In genomic region chr10:70169011-70169410, GRCh38 we compare ENCODE assay signal across 9 cellular contexts. TPM values are rescaled to one million over a fixed set of nuclear protein-coding genes. Genes with fewer than 3 reads are reported as not detected.
DNase-seq lines count a peak whose midpoint lies in the region; ATAC-seq and TF ChIP-seq lines count a peak whose summit lies in the region.
"Had no signal": no experiment of that assay in that cellular context is flagged by ENCODE, and none has a peak within 500 bp of the region (broad histone marks: within the 10 kb centered on the region; RNA-seq: fewer than 3 reads in every experiment).

No MANE protein-coding gene starts in this region.

- peaks cover 59% of the 10 kb centered on the region for H3K79me2 ChIP-seq in OCI-LY1 (ENCODE audit: insufficient read depth, low read length)
- H3K79me2 ChIP-seq in neural cell (replicated peaks; ENCODE audit: insufficient read depth, low read length): peaks cover 55% of the 10 kb centered on the region

- TF ChIP-seq CTCF in OCI-LY1 (IDR thresholded peaks at IDR 0.05; ENCODE audit: low read length) (no peak), neural cell (IDR thresholded peaks at IDR 0.05; ENCODE audit: poor library complexity, severe bottlenecking) (no peak)

- H3K9me3 Mint-ChIP-seq in CD4-positive, alpha-beta memory T cell: peaks cover 0 to 4% (median 0%) of the 10 kb centered on the region in 8 donors

- H3K9me2 ChIP-seq in OCI-LY1 (ENCODE audit: low read depth, low read length) (no peaks in the 10 kb centered on the region), neural cell (ENCODE audit: insufficient read depth, low read length) (no peaks in the 10 kb centered on the region)

- peak overlapping the region; percentile 73 to 95 for H3K4me3 ChIP-seq in CD4-positive, alpha-beta memory T cell (ENCODE audit: low read length in 2 of 2)
- H3K4me3 ChIP-seq in OCI-LY1 (ENCODE audit: low read depth, low read length, poor library complexity, severe bottlenecking) (peak overlapping the region; percentile 87), neural cell (ENCODE audit: low read length) (peak overlapping the region; percentile 84)
- peak overlapping the region; percentile 78 for H3K4me3 ChIP-seq in effector memory CD4-positive, alpha-beta T cell (ENCODE audit: insufficient read depth, low read depth, low read length, poor library complexity, severe bottlenecking)

- H3K36me3 ChIP-seq in CD4-positive, alpha-beta memory T cell (ENCODE audit: insufficient read depth, low read length): peaks cover 13% of the 10 kb centered on the region
- H3K36me3 ChIP-seq in OCI-LY1 (ENCODE audit: insufficient read depth, low read length) (peaks cover 35% of the 10 kb centered on the region), neural cell (ENCODE audit: insufficient read depth, low read length) (no peaks in the 10 kb centered on the region)
- H3K36me3 ChIP-seq in effector memory CD4-positive, alpha-beta T cell (ENCODE audit: control insufficient read depth, insufficient read depth, low read length): peaks cover 13% of the 10 kb centered on the region

- H3K9ac ChIP-seq in OCI-LY1 (ENCODE audit: low read length) (peak overlapping the region; percentile 82), neural cell (ENCODE audit: low read length) (peak overlapping the region; percentile 83)

- H3K9me3 ChIP-seq in CD4-positive, alpha-beta memory T cell (ENCODE audit: control insufficient read depth in 1 of 2, low read length in 2 of 2): no peaks in the 10 kb centered on the region
- no peaks in the 10 kb centered on the region for H3K9me3 ChIP-seq in OCI-LY1 (ENCODE audit: low read length)
- H3K9me3 ChIP-seq in effector memory CD4-positive, alpha-beta T cell (ENCODE audit: control insufficient read depth, low read length): no peaks in the 10 kb centered on the region
- no peaks in the 10 kb centered on the region for H3K9me3 ChIP-seq in neural cell (ENCODE audit: low read length)

- no peak for TF ChIP-seq EP300 in neural cell (conservative IDR thresholded peaks at IDR 0.05; ENCODE audit: poor library complexity, severe bottlenecking)

- intact Hi-C loops in CD4-positive, alpha-beta memory T cell (cut with micrococcal nuclease): loop anchor here (1.0 kb wide), 2 partner anchors 8 to 235 kb away; partner anchors contain the start of gene EIF4EBP2

- POLR2A ChIA-PET in CD4-positive, alpha-beta memory T cell (lab: Charles Lee; ENCODE audit: partially characterized antibody): interaction anchor here (1.5 to 6.1 kb wide), 6 partner anchors 8 to 234 kb away, joined by 3 to 119 read pairs (median 10); partner anchors contain the start of genes EIF4EBP2 and TYSND1

- no peaks in the 10 kb centered on the region for H4K20me1 ChIP-seq in OCI-LY1 (ENCODE audit: insufficient read depth, low read length)
- no peaks in the 10 kb centered on the region for H4K20me1 ChIP-seq in neural cell (ENCODE audit: insufficient read depth)

- peak in 3 of 5 donors; percentile 59 to 79 (median 68) for DNase-seq in CD4-positive, alpha-beta memory T cell
- DNase-seq in effector memory CD4-positive, alpha-beta T cell: no peak
- DNase-seq in SKM-1 treated with dmso at 0.1 percent for 144 hours (lab: John Stamatoyannopoulos, UW; ENCODE audit: unreplicated experiment) (no peak), RPMI8226 (no peak)
- DNase-seq: amniotic stem cell had no signal

- no peaks in the 10 kb centered on the region for H3K27me3 ChIP-seq in CD4-positive, alpha-beta memory T cell (ENCODE audit: insufficient read depth, low read length)
- H3K27me3 ChIP-seq in OCI-LY1 (ENCODE audit: insufficient read depth, low read length) (no peaks in the 10 kb centered on the region), neural cell (ENCODE audit: insufficient read depth, low read depth, low read length) (no peaks in the 10 kb centered on the region)
- no peaks in the 10 kb centered on the region for H3K27me3 ChIP-seq in effector memory CD4-positive, alpha-beta T cell (replicated peaks; ENCODE audit: control insufficient read depth, insufficient read depth, low read length, poor library complexity, severe bottlenecking)

- peak overlapping the region; percentile 90 to 99 (median 96) for H3K27ac Mint-ChIP-seq in CD4-positive, alpha-beta memory T cell

- no peaks in the 10 kb centered on the region for H3K27me3 Mint-ChIP-seq in CD4-positive, alpha-beta memory T cell

- peaks cover 76% of the 10 kb centered on the region for H3K4me1 ChIP-seq in CD4-positive, alpha-beta memory T cell (ENCODE audit: insufficient read depth, low read length)
- peaks cover 33% of the 10 kb centered on the region for H3K4me1 ChIP-seq in OCI-LY1 (ENCODE audit: insufficient read depth, low read length, severe bottlenecking)
- H3K4me1 ChIP-seq in effector memory CD4-positive, alpha-beta T cell (ENCODE audit: control insufficient read depth, insufficient read depth, low read length, poor library complexity, severe bottlenecking): peaks cover 33% of the 10 kb centered on the region

- ATAC-seq in HG02763 (IDR thresholded peaks at IDR 0.05; ENCODE audit: unreplicated experiment): no peak
- no peak for ATAC-seq in HG03354 (IDR thresholded peaks at IDR 0.05; ENCODE audit: poor library complexity, severe bottlenecking, unreplicated experiment)

- peaks cover 11 to 39% of the 10 kb centered on the region in 2 donors for H3K36me3 Mint-ChIP-seq in CD4-positive, alpha-beta memory T cell

- H3K4me3 Mint-ChIP-seq in CD4-positive, alpha-beta memory T cell: peak overlapping the region; percentile 90 to 97 (median 94)

- TF ChIP-seq RAD21 in neural cell (conservative IDR thresholded peaks at IDR 0.05): no peak

- H3F3A ChIP-seq in OCI-LY1 (ENCODE audit: insufficient read depth, low read length) (no peaks in the 10 kb centered on the region), neural cell (ENCODE audit: insufficient read depth, low read length, poor library complexity, severe bottlenecking) (no peaks in the 10 kb centered on the region)

- H3K4me1 Mint-ChIP-seq in CD4-positive, alpha-beta memory T cell: peaks cover 38 to 85% (median 51%) of the 10 kb centered on the region in 4 donors

- H3K27ac ChIP-seq in CD4-positive, alpha-beta memory T cell (ENCODE audit: low read depth, low read length): peak overlapping the region; percentile 93
- H3K27ac ChIP-seq in OCI-LY1 (ENCODE audit: low read depth, low read length, poor library complexity, severe bottlenecking) (no peak overlapping the region), neural cell (ENCODE audit: low read length) (no peak overlapping the region)
- peak overlapping the region; percentile 86 for H3K27ac ChIP-seq in effector memory CD4-positive, alpha-beta T cell (ENCODE audit: insufficient read depth, low read length, poor library complexity, severe bottlenecking)

- H2AFZ ChIP-seq in OCI-LY1 (ENCODE audit: low read length) (no peak overlapping the region), neural cell (ENCODE audit: low read depth, low read length) (no peak overlapping the region)

- CTCF ChIA-PET in CD4-positive, alpha-beta memory T cell (lab: Charles Lee; ENCODE audit: partially characterized antibody): interaction anchor here (7.1 kb wide), 1 partner anchor 21 kb away, joined by 106 read pairs; the partner anchor contains the start of gene TYSND1

- H3K4me2 ChIP-seq in OCI-LY1 (ENCODE audit: low read length) (peak overlapping the region; percentile 69), neural cell (ENCODE audit: low read length) (peak overlapping the region; percentile 72)

TF ChIP-seq in neural cell, 6 proteins besides CTCF, POLR2A, EP300 and RAD21:
- TF ChIP-seq TAF1 (IDR thresholded peaks at IDR 0.05; ENCODE audit: low read depth): no peak
- TF ChIP-seq REST (IDR thresholded peaks at IDR 0.05; ENCODE audit: borderline replicate concordance): no peak
- no peak for TF ChIP-seq POLR2AphosphoS5 (IDR thresholded peaks at IDR 0.05)
- TF ChIP-seq SMC3 (conservative IDR thresholded peaks at IDR 0.05; ENCODE audit: poor library complexity): no peak
- no peak for TF ChIP-seq MXI1 (conservative IDR thresholded peaks at IDR 0.05; ENCODE audit: poor library complexity, severe bottlenecking)
- TF ChIP-seq EZH2 (IDR thresholded peaks at IDR 0.05; ENCODE audit: borderline replicate concordance, insufficient read depth, low read length, poor library complexity, severe bottlenecking): no peak

RNA-seq across cellular contexts. Expression of gene SAR1A, which starts 1.3 kb away (rescaled TPM):
- total RNA-seq in CD4-positive, alpha-beta memory T cell: 100 to 1,000 TPM in 1 of 2 experiments, 10 to 100 TPM in 1; 87.3 to 100 TPM
- 10 to 100 TPM; 25.2 to 30.6 TPM for polyA plus RNA-seq in CD4-positive, alpha-beta memory T cell
- 107 and 118 TPM in 2 replicates for polyA plus RNA-seq in neural cell
- 140 and 145 TPM in 2 replicates for polyA minus RNA-seq in neural cell

RNA-seq across cellular contexts. Expression of gene TYSND1, which starts 22.5 kb away (rescaled TPM):
- 10 to 100 TPM; 29.3 to 31.4 TPM for total RNA-seq in CD4-positive, alpha-beta memory T cell
- polyA plus RNA-seq in CD4-positive, alpha-beta memory T cell: 10 to 100 TPM; 16.4 to 21.9 TPM
- polyA plus RNA-seq in neural cell: 10.3 and 14.1 TPM in 2 replicates
- polyA minus RNA-seq in neural cell: 9.4 and 14.9 TPM in 2 replicates

RNA-seq across cellular contexts. Expression of gene AIFM2, which starts 36.4 kb away (rescaled TPM):
- total RNA-seq in CD4-positive, alpha-beta memory T cell: 1 to 10 TPM; 4.7 to 5.8 TPM
- 1 to 10 TPM in 1 of 2 donors, under 1 TPM in 1; 0.68 to 2.7 TPM for polyA plus RNA-seq in CD4-positive, alpha-beta memory T cell
- 0.42 and 0.78 TPM in 2 replicates for polyA plus RNA-seq in neural cell
- 0.58 and 0.73 TPM in 2 replicates for polyA minus RNA-seq in neural cell

Comparison
In these comparisons a context has a peak if more than half of its experiments do, and no peak if none do; other contexts are left out.
1. DNase-seq: peak in CD4-positive, alpha-beta memory T cell (3 of 5); none in effector memory CD4-positive, alpha-beta T cell (0 of 3), SKM-1 treated with dmso at 0.1 percent for 144 hours (single experiment) and RPMI8226 (single experiment).
2. H3K27ac ChIP-seq: peak in CD4-positive, alpha-beta memory T cell (single experiment) and effector memory CD4-positive, alpha-beta T cell (single experiment); none in OCI-LY1 (single experiment) and neural cell (single experiment).
3. Peak in every context shown above with its lines, with median percentiles within 50 percentile points of each other: H3K4me3 ChIP-seq.